In the genomic region with DNA sequence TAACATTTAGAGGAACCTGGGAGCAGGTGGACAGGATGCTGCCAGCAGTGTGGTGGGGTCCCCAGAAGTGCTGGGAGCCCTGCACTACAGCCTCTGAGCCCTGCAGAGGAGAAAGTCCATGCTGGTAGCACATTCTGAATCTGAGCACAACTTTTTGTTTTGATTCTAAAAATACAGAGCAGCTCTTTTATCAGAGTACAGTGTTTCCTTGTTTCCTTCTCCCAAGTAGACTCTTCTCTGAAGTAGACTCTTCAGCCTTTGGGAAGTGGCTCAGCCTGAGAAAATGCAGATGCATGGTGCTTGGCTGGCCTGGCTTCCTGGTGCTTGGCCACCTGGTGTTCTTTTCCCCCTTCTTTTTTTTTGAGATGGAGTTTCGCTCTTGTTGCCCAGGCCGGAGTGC, we compare ENCODE assay signal across 10 cellular contexts.
"Had no signal": no experiment of that assay in that cellular context is flagged by ENCODE, and none has a peak within 500 bp of the region (broad histone marks: within the 10 kb centered on the region; RNA-seq: fewer than 3 reads in every experiment).

No MANE protein-coding gene starts in this region.

- ATAC-seq: activated T-cell treated with anti-CD3 and anti-CD28 coated beads, Interleukin-2, amount 50 U/mL, for 72 hours; gastrocnemius medialis; psoas muscle had no signal

- H3K27ac ChIP-seq: colonic mucosa, gastrocnemius medialis, psoas muscle, testis had no signal

- H3K9me3 ChIP-seq: colonic mucosa, gastrocnemius medialis, psoas muscle, testis had no signal

- H3K4me1 ChIP-seq: colonic mucosa, gastrocnemius medialis, psoas muscle had no signal

- H3K36me3 ChIP-seq: colonic mucosa, gastrocnemius medialis had no signal

- H3K27me3 ChIP-seq: colonic mucosa, gastrocnemius medialis, testis had no signal

- H3K4me3 ChIP-seq: colonic mucosa, gastrocnemius medialis, psoas muscle, testis had no signal

- DNase-seq: activated CD4-positive, alpha-beta memory T cell treated with anti-CD3 and anti-CD28 coated beads for 36 hours; activated naive CD4-positive, alpha-beta T cell; activated T-cell treated with anti-CD3 and anti-CD28 coated beads, Interleukin-2, amount 50 U/mL, for 72 hours; colonic mucosa; gastrocnemius medialis; psoas muscle; stimulated activated CD4-positive, alpha-beta T cell treated with anti-CD3 and anti-CD28 coated beads, Interleukin-2, amount 100 ng/mL, for 48 hours; stimulated activated CD8-positive, alpha-beta memory T cell treated with anti-CD3 and anti-CD28 coated beads, Interleukin-4, amount 100 ng/mL, for 48 hours; T-helper 2 cell; testis had no signal
